In the genomic region with DNA sequence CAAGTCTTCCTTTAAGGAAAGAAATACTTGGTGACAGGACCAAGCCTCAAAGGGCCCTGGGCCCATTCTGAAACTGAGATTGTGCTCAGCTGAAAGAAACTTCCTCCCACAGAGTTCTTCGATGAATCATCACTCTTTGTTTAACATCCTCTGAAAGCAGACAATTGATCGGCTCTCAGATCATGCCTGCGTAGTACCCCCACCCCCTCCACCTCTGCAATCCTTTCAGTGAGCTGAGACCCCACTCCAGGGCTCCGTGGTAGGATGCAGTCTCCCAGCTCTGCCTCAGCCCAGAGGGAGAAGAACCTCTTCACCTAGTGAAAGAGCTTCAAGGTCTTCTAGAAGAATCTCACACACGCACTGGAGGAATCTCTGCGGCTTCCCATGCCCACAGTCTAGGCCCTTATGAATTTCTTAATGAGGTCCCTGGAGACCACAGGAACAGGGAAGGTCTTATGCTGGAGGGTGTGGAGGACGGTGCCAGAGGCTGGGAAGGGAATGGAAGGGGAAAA, we compare ENCODE assay signal across 7 cellular contexts.
A peak's percentile ranks its signal among the peaks of the same experiment; 100 is the strongest.
DNase-seq lines count a peak whose midpoint lies in the region; ATAC-seq and TF ChIP-seq lines count a peak whose summit lies in the region.

No MANE protein-coding gene starts in this region.

- H3K4me3 Mint-ChIP-seq in CD14-positive monocyte = no peak overlapping the region

- peaks cover 17% of the 10 kb centered on the region for H3K4me1 Mint-ChIP-seq in CD14-positive monocyte

- peaks cover 44 to 51% (median 50%) of the 10 kb centered on the region in 3 donors for H3K27me3 Mint-ChIP-seq in CD14-positive monocyte (ENCODE audit: low read depth in 3 of 3)

- peak overlapping the region in 1 of 7 donors; percentile 46 for H3K27ac Mint-ChIP-seq in CD14-positive monocyte

- DNase-seq in activated T-cell treated with anti-CD3 and anti-CD28 coated beads, Interleukin-2, amount 50 U/mL, for 1 hour = peak; percentile 27
- peak; percentile 36 for DNase-seq in medulla oblongata (ENCODE audit: extremely low spot score)
- DNase-seq in CD14-positive monocyte (ENCODE audit: low spot score) = no peak
- DNase-seq in NCI-H146 (lab: John Stamatoyannopoulos, UW) = no peak
- DNase-seq in DMS 273 (lab: John Stamatoyannopoulos, UW; ENCODE audit: unreplicated experiment) = no peak

- TF ChIP-seq CTCF in CD14-positive monocyte (IDR thresholded peaks at IDR 0.05) = no peak

- peaks cover 0 to 8% (median 1%) of the 10 kb centered on the region in 7 donors for H3K9me3 Mint-ChIP-seq in CD14-positive monocyte

- intact Hi-C loops in CD14-positive monocyte (cut with micrococcal nuclease) = no loop called here

- ATAC-seq in GM21360 (IDR thresholded peaks at IDR 0.05; ENCODE audit: unreplicated experiment) = peak; percentile 48
- peak; percentile 66 for ATAC-seq in HG03442 (IDR thresholded peaks at IDR 0.05; ENCODE audit: unreplicated experiment)

- H3K36me3 Mint-ChIP-seq in CD14-positive monocyte = no peaks in the 10 kb centered on the region

Comparison
In these comparisons a context has a peak if more than half of its experiments do, and no peak if none do; other contexts are left out.
1. DNase-seq: peak in activated T-cell treated with anti-CD3 and anti-CD28 coated beads, Interleukin-2, amount 50 U/mL, for 1 hour (single experiment) and medulla oblongata (single experiment); none in CD14-positive monocyte (single experiment), NCI-H146 (single experiment) and DMS 273 (single experiment).